Comparison of ENCODE assay signal across 14 cellular contexts in genomic region chr11:1437500-1437899, GRCh38. TPM values are rescaled to one million over a fixed set of nuclear protein-coding genes. Genes with fewer than 3 reads are reported as not detected.
DNase-seq lines count a peak whose midpoint lies in the region; ATAC-seq, FAIRE-seq and TF ChIP-seq lines count a peak whose summit lies in the region.
"Had no signal": no experiment of that assay in that cellular context is flagged by ENCODE, and none has a peak within 500 bp of the region (broad histone marks: within the 10 kb centered on the region; RNA-seq: fewer than 3 reads in every experiment).

No MANE protein-coding gene starts in this region.

- peak; percentile 44 to 63 (median 50) for ATAC-seq in right lobe of liver
- ATAC-seq in stimulated activated naive B cell treated with anti-CD40 and anti-IgM and Interleukin-4, amounts not matched to agents 10 μg/mL and 1 μg/mL and 100 μg/mL, for 72 hours (replicated peaks): no peak
- ATAC-seq in GM18907 (IDR thresholded peaks at IDR 0.05; ENCODE audit: unreplicated experiment): no peak
- ATAC-seq: gastrocnemius medialis had no signal

- H3K27ac ChIP-seq in right lobe of liver: no peak overlapping the region
- H3K27ac ChIP-seq: gastrocnemius medialis, psoas muscle, SK-N-MC, tibial artery had no signal

- no peak overlapping the region for H3K27ac Mint-ChIP-seq in stimulated activated naive B cell treated with anti-CD40 and anti-IgM and Interleukin-4, amounts not matched to agents 10 μg/mL and 1 μg/mL and 100 μg/mL, for 72 hours
- H3K27ac Mint-ChIP-seq: dendritic cell treated with granulocyte-macrophage colony-stimulating factor and Interleukin-4, amounts not matched to agents 40 ng/mL and 50 ng/mL, for 4 days had no signal

- H3K27me3 Mint-ChIP-seq in stimulated activated naive B cell treated with anti-CD40 and anti-IgM and Interleukin-4, amounts not matched to agents 10 μg/mL and 1 μg/mL and 100 μg/mL, for 72 hours: peaks cover 4 to 19% of the 10 kb centered on the region in 2 donors

- H3K9me3 ChIP-seq in right lobe of liver: no peaks in the 10 kb centered on the region
- H3K9me3 ChIP-seq: gastrocnemius medialis, psoas muscle, tibial artery had no signal

- FAIRE-seq in HTR-8/SVneo (lab: Jason Lieb, UNC): no peak

- no peaks in the 10 kb centered on the region for H3K4me1 ChIP-seq in right lobe of liver
- H3K4me1 ChIP-seq: gastrocnemius medialis, psoas muscle had no signal

- H3K36me3 ChIP-seq in right lobe of liver: no peaks in the 10 kb centered on the region
- H3K36me3 ChIP-seq: gastrocnemius medialis, tibial artery had no signal

- H3K4me3 Mint-ChIP-seq in stimulated activated naive B cell treated with anti-CD40 and anti-IgM and Interleukin-4, amounts not matched to agents 10 μg/mL and 1 μg/mL and 100 μg/mL, for 72 hours: no peak overlapping the region
- H3K4me3 Mint-ChIP-seq: dendritic cell treated with granulocyte-macrophage colony-stimulating factor and Interleukin-4, amounts not matched to agents 40 ng/mL and 50 ng/mL, for 4 days had no signal

- TF ChIP-seq CTCF in AG10803 (conservative IDR thresholded peaks at IDR 0.05; ENCODE audit: low read length) (no peak), choroid plexus epithelial cell (conservative IDR thresholded peaks at IDR 0.05; ENCODE audit: low read depth, low read length) (no peak), right lobe of liver (IDR thresholded peaks at IDR 0.05) (no peak)

- TF ChIP-seq POLR2A in right lobe of liver (IDR thresholded peaks at IDR 0.05): no peak

- H3K4me3 ChIP-seq in AG10803 (ENCODE audit: low read length) (no peak overlapping the region), choroid plexus epithelial cell (ENCODE audit: low read depth, low read length) (no peak overlapping the region), right lobe of liver (no peak overlapping the region)
- H3K4me3 ChIP-seq: gastrocnemius medialis, psoas muscle, SK-N-MC, tibial artery had no signal

- peaks cover 0 to 7% of the 10 kb centered on the region in 2 donors for H3K4me1 Mint-ChIP-seq in stimulated activated naive B cell treated with anti-CD40 and anti-IgM and Interleukin-4, amounts not matched to agents 10 μg/mL and 1 μg/mL and 100 μg/mL, for 72 hours

- H3K36me3 Mint-ChIP-seq in stimulated activated naive B cell treated with anti-CD40 and anti-IgM and Interleukin-4, amounts not matched to agents 10 μg/mL and 1 μg/mL and 100 μg/mL, for 72 hours: no peaks in the 10 kb centered on the region

- no peaks in the 10 kb centered on the region for H3K27me3 ChIP-seq in right lobe of liver

- H3K9me3 Mint-ChIP-seq in stimulated activated naive B cell treated with anti-CD40 and anti-IgM and Interleukin-4, amounts not matched to agents 10 μg/mL and 1 μg/mL and 100 μg/mL, for 72 hours: no peaks in the 10 kb centered on the region
- H3K9me3 Mint-ChIP-seq: dendritic cell treated with granulocyte-macrophage colony-stimulating factor and Interleukin-4, amounts not matched to agents 40 ng/mL and 50 ng/mL, for 4 days had no signal

- no CpG with 5 or more reads among the region's 6 CpGs for WGBS in right lobe of liver (ENCODE audit: insufficient coverage, low coverage, low lambda C conversion rate, missing lambda C conversion rate)

- DNase-seq in AG10803 (ENCODE audit: low read depth) (peak; percentile 16), HTR-8/SVneo (ENCODE audit: insufficient read length, low spot score) (peak; percentile 56), choroid plexus epithelial cell (ENCODE audit: low read depth) (peak; percentile 59), right lobe of liver (no peak), SKM-1 treated with dmso at 0.1 percent for 144 hours (lab: John Stamatoyannopoulos, UW; ENCODE audit: unreplicated experiment) (no peak), NCI-H82 treated with DMSO at 0.1 percent for 48 hours (lab: John Stamatoyannopoulos, UW; ENCODE audit: unreplicated experiment) (no peak)
- no peak for DNase-seq in stimulated activated naive B cell treated with anti-CD40 and anti-IgM and Interleukin-4, amounts not matched to agents 10 μg/mL and 1 μg/mL and 100 μg/mL, for 72 hours
- DNase-seq: activated CD4-positive, alpha-beta T cell treated with anti-CD3 and anti-CD28 coated beads for 1 hour; gastrocnemius medialis; psoas muscle; tibial artery had no signal

- intact Hi-C loops in right lobe of liver (cut with DNase I): no loop called here

RNA-seq across cellular contexts. Expression of gene BRSK2, which starts 47.8 kb away (rescaled TPM):
- total RNA-seq in right lobe of liver: under 1 TPM in 2 of 6 experiments, not detected in 4; 0.12 to 0.49 TPM

RNA-seq across cellular contexts. Expression of gene MOB2, which starts 49.1 kb away (rescaled TPM):
- 10 to 100 TPM in 5 of 6 experiments, 1 to 10 TPM in 1; 8.5 to 17.0 (median 14.1) TPM for total RNA-seq in right lobe of liver

Comparison
In these comparisons a context has a peak if more than half of its experiments do, and no peak if none do; other contexts are left out.
1. DNase-seq: peak in AG10803 (single experiment), HTR-8/SVneo (single experiment) and choroid plexus epithelial cell (single experiment); none in right lobe of liver (0 of 3), stimulated activated naive B cell treated with anti-CD40 and anti-IgM and Interleukin-4, amounts not matched to agents 10 μg/mL and 1 μg/mL and 100 μg/mL, for 72 hours (single experiment), SKM-1 treated with dmso at 0.1 percent for 144 hours (single experiment) and NCI-H82 treated with DMSO at 0.1 percent for 48 hours (single experiment).
2. ATAC-seq: peak in right lobe of liver (4 of 4); none in stimulated activated naive B cell treated with anti-CD40 and anti-IgM and Interleukin-4, amounts not matched to agents 10 μg/mL and 1 μg/mL and 100 μg/mL, for 72 hours (0 of 2) and GM18907 (single experiment).